Comparison of ENCODE assay signal across 23 cellular contexts in the genomic region with DNA sequence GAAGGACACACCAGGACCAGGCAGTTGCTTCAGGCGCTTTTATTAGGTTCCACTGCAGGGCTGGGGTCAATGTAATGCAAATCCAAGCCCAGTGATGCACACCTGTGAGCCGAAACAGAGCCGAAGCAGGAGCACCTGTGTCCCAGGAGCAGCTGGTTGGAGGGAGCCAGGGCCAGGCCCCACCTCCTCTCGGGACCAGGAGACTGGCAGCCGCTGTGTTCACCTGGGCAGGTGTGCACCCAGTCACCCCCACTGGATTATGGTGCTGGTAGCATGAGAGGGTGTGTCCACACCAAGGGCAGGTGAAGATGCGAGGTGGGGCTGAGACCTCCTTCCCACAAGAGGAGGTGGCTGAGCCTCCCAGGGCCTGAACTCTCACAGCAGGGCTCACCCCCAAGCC. TPM values are rescaled to one million over a fixed set of nuclear protein-coding genes. Genes with fewer than 3 reads are reported as not detected.
DNase-seq lines count a peak whose midpoint lies in the region; ATAC-seq and TF ChIP-seq lines count a peak whose summit lies in the region.
"Had no signal": no experiment of that assay in that cellular context is flagged by ENCODE, and none has a peak within 500 bp of the region (broad histone marks: within the 10 kb centered on the region; RNA-seq: fewer than 3 reads in every experiment).

No MANE protein-coding gene starts in this region.

- TF ChIP-seq CTCF in SK-N-SH (IDR thresholded peaks at IDR 0.05) (no peak), psoas muscle (IDR thresholded peaks at IDR 0.05) (no peak)
- TF ChIP-seq CTCF in CD4-positive, alpha-beta T cell (IDR thresholded peaks at IDR 0.05): no peak

- no peak overlapping the region for H3K27ac Mint-ChIP-seq in CD4-positive, alpha-beta T cell
- H3K27ac Mint-ChIP-seq: activated B cell treated with CpG ODN at 0.5 μM for 24 hours; activated naive CD8-positive, alpha-beta T cell; activated T-cell treated with anti-CD3 and anti-CD28 coated beads, Interleukin-2, amount 50 U/mL, for 72 hours had no signal

- DNase-seq in SK-N-SH (no peak), NCI-H2196 (lab: John Stamatoyannopoulos, UW; ENCODE audit: unreplicated experiment) (peak; percentile 58), psoas muscle (peak in 1 of 2 donors; percentile 40), NCI-H2081 treated with DMSO at 0.1 percent for 48 hours (lab: John Stamatoyannopoulos, UW) (no peak), ecto neural progenitor cell (ENCODE audit: low spot score) (no peak)
- no peak for DNase-seq in CD4-positive, alpha-beta T cell
- DNase-seq: activated B cell treated with CpG ODN at 0.5 μM for 24 hours; activated CD8-positive, alpha-beta T cell treated with anti-CD3 and anti-CD28 coated beads, Interleukin-2, amount 10 ng/mL, durations not matched to agents 7 days and 5 days; activated T-cell treated with anti-CD3 and anti-CD28 coated beads, Interleukin-2, amount 50 U/mL, for 72 hours; DMS79; dorsolateral prefrontal cortex; naive thymus-derived CD8-positive, alpha-beta T cell; NCI-H1417 treated with DMSO at 0.1 percent for 48 hours; SJCRH30; stimulated activated naive CD4-positive, alpha-beta T cell; trophoblast cell had no signal

- no peak overlapping the region for H3K9ac ChIP-seq in SK-N-SH
- H3K9ac ChIP-seq in duodenal mucosa (ENCODE audit: low read depth in 1 of 2, low read length in 2 of 2): peak overlapping the region; percentile 20 to 38

- H3K4me1 Mint-ChIP-seq in CD4-positive, alpha-beta T cell (ENCODE audit: low read depth): peaks cover 18% of the 10 kb centered on the region

- no peaks in the 10 kb centered on the region for H3K27me3 ChIP-seq in SK-N-SH (ENCODE audit: insufficient read depth)
- H3K27me3 ChIP-seq in duodenal mucosa (ENCODE audit: control insufficient read depth in 1 of 2, insufficient read depth in 2 of 2, low read length in 2 of 2): no peaks in the 10 kb centered on the region
- no peaks in the 10 kb centered on the region for H3K27me3 ChIP-seq in psoas muscle (ENCODE audit: insufficient read depth in 3 of 3, low read length in 2 of 3)
- H3K27me3 ChIP-seq in CD4-positive, alpha-beta T cell (ENCODE audit: control insufficient read depth, insufficient read depth, low read length): no peaks in the 10 kb centered on the region
- H3K27me3 ChIP-seq: dorsolateral prefrontal cortex, esophagus muscularis mucosa, SJCRH30 had no signal

- no peak overlapping the region for H2AFZ ChIP-seq in SK-N-SH (ENCODE audit: low read depth)

- H3K27ac ChIP-seq in SK-N-SH (ENCODE audit: low read depth in 2 of 2, low read length in 1 of 2) (peak overlapping the region in 1 of 2 experiments; percentile 18; a peak in 1 of 4 replicates), duodenal mucosa (ENCODE audit: low read depth, low read length) (no peak overlapping the region), psoas muscle (peak overlapping the region; percentile 65)
- H3K27ac ChIP-seq in CD4-positive, alpha-beta T cell (ENCODE audit: low read depth, low read length): no peak overlapping the region
- H3K27ac ChIP-seq: esophagus muscularis mucosa, prostate gland, SJCRH30 had no signal

- peak overlapping the region; percentile 49 for H3K4me2 ChIP-seq in SK-N-SH

- POLR2A ChIA-PET in SK-N-SH (lab: Yijun Ruan, JAX): interaction anchor here (0.9 kb wide), 1 partner anchor 10 kb away, joined by 4 read pairs; no protein-coding TSS in a partner anchor
- POLR2A ChIA-PET in CD4-positive, alpha-beta T cell (lab: Charles Lee): no interaction called here

- ATAC-seq in SK-N-SH treated with all-trans-retinoic acid at 6 μM for 48 hours (no peak), psoas muscle (no peak)
- no peak for ATAC-seq in CD4-positive, alpha-beta T cell (ENCODE audit: poor library complexity)
- ATAC-seq: activated CD8-positive, alpha-beta T cell treated with anti-CD3 and anti-CD28 coated beads, Interleukin-2, amount 10 ng/mL, durations not matched to agents 7 days and 5 days; activated T-cell treated with anti-CD3 and anti-CD28 coated beads, Interleukin-2, amount 50 U/mL, for 72 hours; naive thymus-derived CD8-positive, alpha-beta T cell had no signal

- H3K4me3 ChIP-seq in SK-N-SH (ENCODE audit: low read depth in 2 of 2, low read length in 1 of 2): no peak overlapping the region
- peak overlapping the region in 1 of 2 donors; percentile 23 for H3K4me3 ChIP-seq in duodenal mucosa (ENCODE audit: low read depth in 1 of 2, low read length in 2 of 2)
- H3K4me3 ChIP-seq in psoas muscle: no peak overlapping the region
- H3K4me3 ChIP-seq: dorsolateral prefrontal cortex, esophagus muscularis mucosa, lung, prostate gland, SJCRH30 had no signal

- peaks cover 12 to 25% of the 10 kb centered on the region in 2 experiments; a peak in 3 of 4 replicates for H3K4me1 ChIP-seq in SK-N-SH (ENCODE audit: control insufficient read depth in 1 of 2, insufficient read depth in 2 of 2, low read depth in 1 of 2, low read length in 1 of 2)
- peaks cover 32 to 45% of the 10 kb centered on the region in 2 donors for H3K4me1 ChIP-seq in duodenal mucosa (ENCODE audit: control insufficient read depth in 1 of 2, insufficient read depth in 2 of 2, low read length in 2 of 2)
- peaks cover 35% of the 10 kb centered on the region for H3K4me1 ChIP-seq in psoas muscle

- H3K9me3 Mint-ChIP-seq in CD4-positive, alpha-beta T cell: no peaks in the 10 kb centered on the region
- H3K9me3 Mint-ChIP-seq: activated B cell treated with CpG ODN at 0.5 μM for 24 hours; activated T-cell treated with anti-CD3 and anti-CD28 coated beads, Interleukin-2, amount 50 U/mL, for 72 hours; CD14-positive monocyte; naive thymus-derived CD8-positive, alpha-beta T cell had no signal

- H3K27me3 Mint-ChIP-seq in CD4-positive, alpha-beta T cell: no peaks in the 10 kb centered on the region
- H3K27me3 Mint-ChIP-seq: activated B cell treated with CpG ODN at 0.5 μM for 24 hours; activated naive CD8-positive, alpha-beta T cell; naive thymus-derived CD8-positive, alpha-beta T cell had no signal

- no peaks in the 10 kb centered on the region for H3K9me2 ChIP-seq in SK-N-SH

- no peak overlapping the region for H3K4me3 Mint-ChIP-seq in CD4-positive, alpha-beta T cell
- H3K4me3 Mint-ChIP-seq: activated B cell treated with CpG ODN at 0.5 μM for 24 hours; activated CD8-positive, alpha-beta T cell treated with anti-CD3 and anti-CD28 coated beads, Interleukin-2, amount 10 ng/mL, durations not matched to agents 7 days and 5 days; activated naive CD8-positive, alpha-beta T cell; activated T-cell treated with anti-CD3 and anti-CD28 coated beads, Interleukin-2, amount 50 U/mL, for 72 hours; CD14-positive monocyte; naive thymus-derived CD8-positive, alpha-beta T cell had no signal

- peaks cover 10% of the 10 kb centered on the region; the same call in 1 of the 2 replicates for H4K20me1 ChIP-seq in SK-N-SH (ENCODE audit: insufficient read depth)

- no peak for TF ChIP-seq RAD21 in SK-N-SH (IDR thresholded peaks at IDR 0.05; ENCODE audit: low read length)

- CTCF ChIA-PET in SK-N-SH (lab: Yijun Ruan, JAX): interaction anchor here (1.2 to 3.3 kb wide), 3 partner anchors 10 to 116 kb away, joined by 3 to 16 read pairs (median 6); no protein-coding TSS in a partner anchor
- CTCF ChIA-PET in CD4-positive, alpha-beta T cell (lab: Charles Lee): no interaction called here

- intact Hi-C loops in psoas muscle (cut with DNase I): loop anchor here in 1 of 2 donors (5.0 kb wide), 1 partner anchor 40 kb away; no protein-coding TSS in a partner anchor
- intact Hi-C loops in CD4-positive, alpha-beta T cell (cut with DNase I, micrococcal nuclease): no loop called here

- H3K36me3 ChIP-seq in SK-N-SH (replicated peaks in 1 of 2; ENCODE audit: control insufficient read depth in 1 of 2, insufficient read depth in 2 of 2, low read length in 1 of 2) (peaks cover 29 to 37% of the 10 kb centered on the region in 2 experiments), duodenal mucosa (ENCODE audit: control insufficient read depth in 1 of 2, insufficient read depth in 2 of 2, low read length in 2 of 2) (peaks cover 11 to 40% of the 10 kb centered on the region in 2 donors), psoas muscle (ENCODE audit: insufficient read depth in 1 of 2, low read depth in 1 of 2) (peaks cover 5 to 57% of the 10 kb centered on the region in 2 donors)
- H3K36me3 ChIP-seq: prostate gland had no signal

- WGBS in SK-N-SH (ENCODE audit: low lambda C conversion rate): 87% methylated on average over 5 of the region's 6 CpGs
- 81 to 94% (median 85%) methylated on average over 6 of the region's 6 CpGs for WGBS in psoas muscle, 3 donors

- TF ChIP-seq EP300 in SK-N-SH (IDR thresholded peaks at IDR 0.05; ENCODE audit: borderline replicate concordance in 1 of 2, low read depth in 1 of 2, low read length in 1 of 2): no peak

- H3K9me3 ChIP-seq in SK-N-SH (no peaks in the 10 kb centered on the region), duodenal mucosa (ENCODE audit: control insufficient read depth in 1 of 2, low read length in 2 of 2) (no peaks in the 10 kb centered on the region), psoas muscle (no peaks in the 10 kb centered on the region)
- H3K9me3 ChIP-seq in CD4-positive, alpha-beta T cell (ENCODE audit: control insufficient read depth, low read length): no peaks in the 10 kb centered on the region
- H3K9me3 ChIP-seq: esophagus muscularis mucosa, prostate gland, SJCRH30 had no signal

- peaks cover 36% of the 10 kb centered on the region for H3K36me3 Mint-ChIP-seq in CD4-positive, alpha-beta T cell (ENCODE audit: low read depth)

- peaks cover 55% of the 10 kb centered on the region for H3F3A ChIP-seq in SK-N-SH (replicated peaks; ENCODE audit: insufficient read depth)

- peaks cover 37% of the 10 kb centered on the region for H3K79me2 ChIP-seq in SK-N-SH (ENCODE audit: insufficient read depth)

TF ChIP-seq in SK-N-SH, 30 proteins besides CTCF, POLR2A, EP300 and RAD21 (continues in another document):
- no peak for TF ChIP-seq NFIC (IDR thresholded peaks at IDR 0.05; ENCODE audit: borderline replicate concordance)

RNA-seq across cellular contexts. Expression of gene FAAP100, which starts 4.7 kb away (rescaled TPM):
- polyA plus RNA-seq in SK-N-SH (2012; rRNA removed): 17.1 and 18.9 TPM in 2 replicates
- 6.8 and 12.0 TPM in 2 replicates for polyA plus RNA-seq in SK-N-SH (2012; cell fraction: cytosol; rRNA removed)
- 94.3 and 134 TPM in 2 replicates for polyA plus RNA-seq in SK-N-SH (2012; cell fraction: nucleus; rRNA removed)
- 10 to 100 TPM; 11.8 to 13.1 (median 12.7) TPM for total RNA-seq in psoas muscle
- polyA plus RNA-seq in psoas muscle: 10 to 100 TPM; 11.6 to 16.3 (median 12.6) TPM
- total RNA-seq in CD4-positive, alpha-beta T cell: 10 to 100 TPM; 18.7 to 19.7 TPM

RNA-seq across cellular contexts. Expression of gene FSCN2, which starts 28.7 kb away (rescaled TPM):
- 2.0 and 2.1 TPM in 2 replicates for polyA plus RNA-seq in SK-N-SH (2012; rRNA removed)
- polyA plus RNA-seq in SK-N-SH (2012; cell fraction: cytosol; rRNA removed): 0.31 and 0.79 TPM in 2 replicates
- polyA plus RNA-seq in SK-N-SH (2012; cell fraction: nucleus; rRNA removed): 10.6 and 13.6 TPM in 2 replicates
- under 1 TPM in 3 of 4 donors, not detected in 1; 0.13 to 0.71 (median 0.38) TPM for total RNA-seq in psoas muscle
- under 1 TPM; 0.08 to 0.09 (median 0.08) TPM for polyA plus RNA-seq in psoas muscle
- total RNA-seq in CD4-positive, alpha-beta T cell: 1 to 10 TPM; 1.0 to 1.1 TPM
- polyA plus RNA-seq: CD14-positive monocyte; naive thymus-derived CD8-positive, alpha-beta T cell had no signal

RNA-seq across cellular contexts. Expression of gene ACTG1, which starts 44.3 kb away (rescaled TPM):
- 3,367 and 7,871 TPM in 2 replicates for polyA plus RNA-seq in SK-N-SH (2012; rRNA removed)
- polyA plus RNA-seq in SK-N-SH (2012; cell fraction: cytosol; rRNA removed): 4,016 and 6,640 TPM in 2 replicates
- polyA plus RNA-seq in SK-N-SH (2012; cell fraction: nucleus; rRNA removed): 7,589 and 12,425 TPM in 2 replicates
- 100 to 1,000 TPM; 341 to 567 (median 431) TPM for total RNA-seq in psoas muscle
- 100 to 1,000 TPM; 150 to 620 (median 219) TPM for polyA plus RNA-seq in psoas muscle
- total RNA-seq in CD4-positive, alpha-beta T cell: 1,000 to 10,000 TPM; 1,296 to 1,318 TPM
